ENCODE assay signal across 8 cellular contexts in genomic region chr9:114691046-114691955, GRCh38. TPM values are rescaled to one million over a fixed set of nuclear protein-coding genes. Genes with fewer than 3 reads are reported as not detected.
DNase-seq lines count a peak whose midpoint lies in the region; ATAC-seq and TF ChIP-seq lines count a peak whose summit lies in the region.

No MANE protein-coding gene starts in this region.

- no peak for TF ChIP-seq CTCF in upper lobe of right lung (IDR thresholded peaks at IDR 0.05)

- intact Hi-C loops in upper lobe of right lung (cut with DNase I) (no loop called here), posterior vena cava (cut with DNase I) (no loop called here)

- peak; percentile 91 for ATAC-seq in HG02610 (IDR thresholded peaks at IDR 0.05; ENCODE audit: unreplicated experiment)
- ATAC-seq in activated naive CD4-positive, alpha-beta T cell treated with anti-CD3 and anti-CD28 coated beads, Interleukin-2, amount 50 U/mL, for 72 hours, result peak; percentile 81 to 85
- ATAC-seq in upper lobe of right lung, result no peak

- H3K4me3 ChIP-seq in upper lobe of right lung, result no peak overlapping the region

- peaks cover 0 to 15% of the 10 kb centered on the region in 2 donors for H3K9me3 Mint-ChIP-seq in activated naive CD4-positive, alpha-beta T cell treated with anti-CD3 and anti-CD28 coated beads, Interleukin-2, amount 50 U/mL, for 72 hours

- no peak overlapping the region for H3K27ac ChIP-seq in upper lobe of right lung

- no peaks in the 10 kb centered on the region for H3K9me3 ChIP-seq in upper lobe of right lung

- H3K27ac Mint-ChIP-seq in activated naive CD4-positive, alpha-beta T cell treated with anti-CD3 and anti-CD28 coated beads, Interleukin-2, amount 50 U/mL, for 72 hours, result peak overlapping the region; percentile 99

- no peaks in the 10 kb centered on the region for H3K4me1 ChIP-seq in upper lobe of right lung

- H3K36me3 Mint-ChIP-seq in activated naive CD4-positive, alpha-beta T cell treated with anti-CD3 and anti-CD28 coated beads, Interleukin-2, amount 50 U/mL, for 72 hours, result peaks cover 8 to 27% of the 10 kb centered on the region in 2 donors

- H3K36me3 ChIP-seq in upper lobe of right lung, result no peaks in the 10 kb centered on the region

- no peaks in the 10 kb centered on the region for H3K27me3 ChIP-seq in upper lobe of right lung

- peak; percentile 96 for DNase-seq in COLO829 (ENCODE audit: low spot score)
- DNase-seq in SIG-M5 treated with dmso at 0.1 percent for 504 hours (lab: John Stamatoyannopoulos, UW; ENCODE audit: unreplicated experiment), result peak; percentile 29
- DNase-seq in activated naive CD4-positive, alpha-beta T cell treated with anti-CD3 and anti-CD28 coated beads, Interleukin-2, amount 50 U/mL, for 72 hours (ENCODE audit: low spot score in 2 of 2), result peak; percentile 67 to 87
- DNase-seq in non-pigmented ciliary epithelial cell (ENCODE audit: low read depth), result peak; percentile 72
- no peak for DNase-seq in upper lobe of right lung
- DNase-seq in cerebellar nuclear complex (lab: John Stamatoyannopoulos, UW), result no peak
- DNase-seq in posterior vena cava (ENCODE audit: low spot score), result no peak

RNA-seq across cellular contexts. Expression of gene TEX48, which starts 9.3 kb away (rescaled TPM):
- total RNA-seq in activated naive CD4-positive, alpha-beta T cell treated with anti-CD3 and anti-CD28 coated beads, Interleukin-2, amount 50 U/mL, for 72 hours, result not detected
- not detected for total RNA-seq in upper lobe of right lung
- not detected for total RNA-seq in posterior vena cava

RNA-seq across cellular contexts. Expression of gene TEX53, which starts 33.7 kb away (rescaled TPM):
- not detected for total RNA-seq in activated naive CD4-positive, alpha-beta T cell treated with anti-CD3 and anti-CD28 coated beads, Interleukin-2, amount 50 U/mL, for 72 hours
- total RNA-seq in upper lobe of right lung (not detected), posterior vena cava (not detected)

Comparison
In these comparisons a context has a peak if more than half of its experiments do, and no peak if none do; other contexts are left out.
1. DNase-seq: peak in COLO829 (single experiment), SIG-M5 treated with dmso at 0.1 percent for 504 hours (single experiment), activated naive CD4-positive, alpha-beta T cell treated with anti-CD3 and anti-CD28 coated beads, Interleukin-2, amount 50 U/mL, for 72 hours (2 of 2) and non-pigmented ciliary epithelial cell (single experiment); none in upper lobe of right lung (single experiment), cerebellar nuclear complex (0 of 2) and posterior vena cava (single experiment).